Comparison of ENCODE assay signal across 16 cellular contexts in the genomic region with DNA sequence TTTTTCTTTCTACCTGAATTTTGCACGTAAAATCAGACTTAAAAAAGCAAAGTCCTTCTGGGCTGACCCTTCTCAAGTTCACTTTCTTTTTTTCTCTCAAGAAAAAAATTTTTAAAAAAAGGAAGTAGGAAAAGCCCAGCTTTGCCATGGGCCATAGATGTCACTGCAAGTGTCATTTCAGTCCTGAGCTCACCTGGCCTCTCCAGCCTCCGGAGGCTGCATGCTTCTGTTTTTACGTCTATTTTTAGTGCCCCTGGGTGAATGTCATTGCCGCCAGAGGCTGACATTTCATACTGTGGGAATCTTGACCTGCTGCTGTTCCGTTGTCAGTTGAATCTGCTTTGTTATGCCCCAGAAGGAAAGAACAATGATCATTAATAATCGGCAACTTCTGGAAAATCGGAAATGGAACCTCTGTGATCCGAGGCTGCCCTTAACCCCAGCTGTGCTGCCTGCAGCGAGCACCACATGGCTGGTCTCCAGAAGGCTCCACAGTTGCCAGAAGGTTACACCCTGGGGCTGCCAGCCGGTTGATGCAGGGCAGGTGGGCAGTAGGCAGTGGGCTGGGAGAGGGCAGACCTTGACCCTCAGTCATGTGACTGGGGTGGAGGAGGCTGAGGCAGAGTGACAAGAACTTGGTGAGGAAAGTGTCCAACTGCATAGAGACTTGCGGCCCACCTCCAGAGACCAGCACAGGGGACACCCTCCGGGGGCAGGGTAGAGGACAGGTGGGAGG. TPM values are rescaled to one million over a fixed set of nuclear protein-coding genes. Genes with fewer than 3 reads are reported as not detected.
A peak's percentile ranks its signal among the peaks of the same experiment; 100 is the strongest.
DNase-seq lines count a peak whose midpoint lies in the region; ATAC-seq, FAIRE-seq and TF ChIP-seq lines count a peak whose summit lies in the region.
"Had no signal": no experiment of that assay in that cellular context is flagged by ENCODE, and none has a peak within 500 bp of the region (broad histone marks: within the 10 kb centered on the region; RNA-seq: fewer than 3 reads in every experiment).

No MANE protein-coding gene starts in this region.

- no peaks in the 10 kb centered on the region for H3K79me1 ChIP-seq in trophoblast cell (ENCODE audit: low read length)

- H3K9me1 ChIP-seq in K562 (ENCODE audit: control insufficient read depth, insufficient read depth, low read length) = no peaks in the 10 kb centered on the region

- H2BK120ac ChIP-seq in trophoblast cell (ENCODE audit: insufficient read depth, low read length, poor library complexity) = no peak overlapping the region

- H3K27ac ChIP-seq in K562 (ENCODE audit: extremely low read depth, low read depth, low read length) = no peak overlapping the region
- no peak overlapping the region for H3K27ac ChIP-seq in trophoblast cell (ENCODE audit: low read depth, low read length)
- H3K27ac ChIP-seq: BLaER1, cardiac muscle cell, psoas muscle had no signal

- H2BK5ac ChIP-seq in trophoblast cell (ENCODE audit: low read depth, low read length, poor library complexity) = no peak overlapping the region

- peaks cover 3% of the 10 kb centered on the region for H3K27me3 Mint-ChIP-seq in osteocyte (ENCODE audit: unreplicated experiment)
- no peaks in the 10 kb centered on the region for H3K27me3 Mint-ChIP-seq in activated CD8-positive, alpha-beta memory T cell treated with anti-CD3 and anti-CD28 coated beads, Interleukin-2, amount 10 ng/mL, durations not matched to agents 7 days and 5 days
- H3K27me3 Mint-ChIP-seq: activated CD4-positive, alpha-beta T cell treated with anti-CD3 and anti-CD28 coated beads, Interleukin-2, amount 10 ng/mL, durations not matched to agents 24 days and 14 days had no signal

- in situ Hi-C loops in GM13976 (cut with MboI; ENCODE audit: low sequenced_read_pairs, unreplicated experiment) (loop anchor here (25.0 kb wide), 2 partner anchors 165 to 360 kb away; partner anchors contain the start of gene CCND1), K562 (cut with MboI) (no loop called here)

- ATAC-seq in GM21786 (IDR thresholded peaks at IDR 0.05; ENCODE audit: unreplicated experiment) = peak; percentile 80
- ATAC-seq in K562 = no peak
- ATAC-seq in HG02981 (IDR thresholded peaks at IDR 0.05; ENCODE audit: unreplicated experiment) = no peak
- no peak for ATAC-seq in activated CD8-positive, alpha-beta memory T cell treated with anti-CD3 and anti-CD28 coated beads, Interleukin-2, amount 10 ng/mL, durations not matched to agents 7 days and 5 days
- ATAC-seq: activated T-cell treated with anti-CD3 and anti-CD28 coated beads, Interleukin-2, amount 50 U/mL, for 4 hours had no signal

- no TSS peak for BruUV-seq in K562 (replicated peaks; lab: Mats Ljungman, UMichigan)

- intact Hi-C loops in K562 (cut with micrococcal nuclease) = no loop called here

- no peak overlapping the region for H2AK5ac ChIP-seq in trophoblast cell (ENCODE audit: low read length)

- no peak overlapping the region for H3K4me3 Mint-ChIP-seq in osteocyte (ENCODE audit: unreplicated experiment)
- H3K4me3 Mint-ChIP-seq in activated CD8-positive, alpha-beta memory T cell treated with anti-CD3 and anti-CD28 coated beads, Interleukin-2, amount 10 ng/mL, durations not matched to agents 7 days and 5 days = no peak overlapping the region
- H3K4me3 Mint-ChIP-seq: activated CD4-positive, alpha-beta T cell treated with anti-CD3 and anti-CD28 coated beads, Interleukin-2, amount 10 ng/mL, durations not matched to agents 24 days and 14 days; activated naive CD8-positive, alpha-beta T cell treated with anti-CD3 and anti-CD28 coated beads, Interleukin-2, amount 10 ng/mL, durations not matched to agents 7 days and 5 days; activated T-cell treated with anti-CD3 and anti-CD28 coated beads, Interleukin-2, amount 50 U/mL, for 4 hours; type B pancreatic cell had no signal

- H4K8ac ChIP-seq in trophoblast cell (ENCODE audit: low read depth, low read length) = no peak overlapping the region

- H4K12ac ChIP-seq in trophoblast cell (ENCODE audit: low read depth, low read length) = no peak overlapping the region

- peak overlapping the region in 1 of 2 experiments; percentile 23; a peak in 1 of 4 replicates for H3K9ac ChIP-seq in K562 (ENCODE audit: insufficient read depth in 1 of 2, low read depth in 2 of 2, low read length in 2 of 2)
- H3K9ac ChIP-seq in trophoblast cell (ENCODE audit: low read length) = no peak overlapping the region
- H3K9ac ChIP-seq: BLaER1 had no signal

- CTCF ChIA-PET in K562 (lab: Yijun Ruan, JAX; ENCODE audit: low intra/inter-chr PET ratio) = no interaction called here
- CTCF ChIA-PET in activated CD8-positive, alpha-beta memory T cell treated with anti-CD3 and anti-CD28 coated beads, Interleukin-2, amount 10 ng/mL, durations not matched to agents 7 days and 5 days (lab: Charles Lee) = interaction anchor here (1.4 kb wide), 1 partner anchor 16 kb away, joined by 3 read pairs; no protein-coding TSS in a partner anchor

- TF ChIP-seq EP300 in K562 (IDR thresholded peaks at IDR 0.05; ENCODE audit: low read length) = no peak

- H3K4ac ChIP-seq in trophoblast cell (ENCODE audit: low read depth, low read length) = no peak overlapping the region

- no peak overlapping the region for H4K91ac ChIP-seq in trophoblast cell (ENCODE audit: low read depth, low read length)

- no peaks in the 10 kb centered on the region for H3K36me3 Mint-ChIP-seq in osteocyte (ENCODE audit: unreplicated experiment)
- no peaks in the 10 kb centered on the region for H3K36me3 Mint-ChIP-seq in activated CD8-positive, alpha-beta memory T cell treated with anti-CD3 and anti-CD28 coated beads, Interleukin-2, amount 10 ng/mL, durations not matched to agents 7 days and 5 days
- H3K36me3 Mint-ChIP-seq: activated naive CD8-positive, alpha-beta T cell treated with anti-CD3 and anti-CD28 coated beads, Interleukin-2, amount 10 ng/mL, durations not matched to agents 7 days and 5 days had no signal

- no peaks in the 10 kb centered on the region for H3K9me3 Mint-ChIP-seq in osteocyte (ENCODE audit: unreplicated experiment)
- no peaks in the 10 kb centered on the region for H3K9me3 Mint-ChIP-seq in activated CD8-positive, alpha-beta memory T cell treated with anti-CD3 and anti-CD28 coated beads, Interleukin-2, amount 10 ng/mL, durations not matched to agents 7 days and 5 days (ENCODE audit: low read depth)
- H3K9me3 Mint-ChIP-seq: activated naive CD8-positive, alpha-beta T cell treated with anti-CD3 and anti-CD28 coated beads, Interleukin-2, amount 10 ng/mL, durations not matched to agents 7 days and 5 days; activated T-cell treated with anti-CD3 and anti-CD28 coated beads, Interleukin-2, amount 50 U/mL, for 4 hours; type B pancreatic cell had no signal

- H3K23ac ChIP-seq in trophoblast cell (ENCODE audit: low read length) = no peak overlapping the region

- TF ChIP-seq CTCF in GM13976 (IDR thresholded peaks at IDR 0.05; ENCODE audit: borderline replicate concordance, control extremely low read depth, extremely low read depth, insufficient read depth, missing control alignments) (no peak), K562 (IDR thresholded peaks at IDR 0.05 in 2 of 3, conservative IDR thresholded peaks at IDR 0.05 in 1 of 3; ENCODE audit: insufficient read depth in 2 of 3, low read depth in 1 of 3, low read length in 3 of 3) (no peak), osteocyte (IDR thresholded peaks at IDR 0.05) (no peak)

- H3K79me2 ChIP-seq in K562 (ENCODE audit: control insufficient read depth, insufficient read depth, low read length) = no peaks in the 10 kb centered on the region
- H3K79me2 ChIP-seq in trophoblast cell (ENCODE audit: control insufficient read depth, insufficient read depth, low read length, poor library complexity) = no peaks in the 10 kb centered on the region

- H4K20me1 ChIP-seq in K562 (replicated peaks; ENCODE audit: control insufficient read depth, insufficient read depth, low read length) = no peaks in the 10 kb centered on the region; the same call in 1 of the 2 replicates
- H4K20me1 ChIP-seq: BLaER1 had no signal

- no peaks in the 10 kb centered on the region for H3K4me1 ChIP-seq in K562 (replicated peaks in 1 of 2; ENCODE audit: control insufficient read depth in 2 of 2, insufficient read depth in 2 of 2, low read length in 2 of 2)
- H3K4me1 ChIP-seq in trophoblast cell (ENCODE audit: control insufficient read depth in 1 of 2, insufficient read depth in 2 of 2, low read length in 2 of 2) = peaks cover 0 to 2% of the 10 kb centered on the region in 2 experiments
- H3K4me1 ChIP-seq: psoas muscle had no signal

- H3K4me2 ChIP-seq in K562 (ENCODE audit: insufficient read depth, low read length) (no peak overlapping the region), trophoblast cell (ENCODE audit: low read length) (no peak overlapping the region)
- H3K4me2 ChIP-seq: BLaER1 had no signal

- TF ChIP-seq RAD21 in K562 (CRISPR knock-in tag; conservative IDR thresholded peaks at IDR 0.05 in 1 of 2, IDR thresholded peaks at IDR 0.05 in 1 of 2) = no peak

- H3K4me1 Mint-ChIP-seq in osteocyte (ENCODE audit: unreplicated experiment) = peaks cover 15% of the 10 kb centered on the region
- H3K4me1 Mint-ChIP-seq in activated CD8-positive, alpha-beta memory T cell treated with anti-CD3 and anti-CD28 coated beads, Interleukin-2, amount 10 ng/mL, durations not matched to agents 7 days and 5 days = no peaks in the 10 kb centered on the region
- H3K4me1 Mint-ChIP-seq: activated CD4-positive, alpha-beta T cell treated with anti-CD3 and anti-CD28 coated beads, Interleukin-2, amount 10 ng/mL, durations not matched to agents 24 days and 14 days; activated naive CD8-positive, alpha-beta T cell treated with anti-CD3 and anti-CD28 coated beads, Interleukin-2, amount 10 ng/mL, durations not matched to agents 7 days and 5 days had no signal

- no peak overlapping the region for H3K27ac Mint-ChIP-seq in osteocyte (ENCODE audit: unreplicated experiment)
- H3K27ac Mint-ChIP-seq in activated CD8-positive, alpha-beta memory T cell treated with anti-CD3 and anti-CD28 coated beads, Interleukin-2, amount 10 ng/mL, durations not matched to agents 7 days and 5 days = no peak overlapping the region
- H3K27ac Mint-ChIP-seq: activated CD4-positive, alpha-beta T cell treated with anti-CD3 and anti-CD28 coated beads, Interleukin-2, amount 10 ng/mL, durations not matched to agents 24 days and 14 days; activated naive CD8-positive, alpha-beta T cell treated with anti-CD3 and anti-CD28 coated beads, Interleukin-2, amount 10 ng/mL, durations not matched to agents 7 days and 5 days; type B pancreatic cell had no signal

- H3K14ac ChIP-seq in trophoblast cell (ENCODE audit: low read length) = no peak overlapping the region

- WGBS in K562 (ENCODE audit: insufficient coverage, low coverage, missing lambda C conversion rate) = 0% methylated on average over 12 of the region's 12 CpGs
- WGBS in trophoblast cell (ENCODE audit: extremely low coverage, insufficient coverage, insufficient read length) = no CpG with 5 or more reads among the region's 12 CpGs

- H2AFZ ChIP-seq in K562 (ENCODE audit: low read depth, low read length) (no peak overlapping the region), trophoblast cell (ENCODE audit: insufficient read depth, low read length, poor library complexity) (no peak overlapping the region)

- no peak for FAIRE-seq in K562 (lab: Jason Lieb, UNC)

- H3K27me3 ChIP-seq in K562 (ENCODE audit: control insufficient read depth in 2 of 2, insufficient read depth in 2 of 2, low read length in 2 of 2) = peaks cover 10 to 45% of the 10 kb centered on the region in 2 experiments; a peak in 4 of 5 replicates
- H3K27me3 ChIP-seq in trophoblast cell (ENCODE audit: insufficient read depth, low read length) = no peaks in the 10 kb centered on the region
- H3K27me3 ChIP-seq: BLaER1, cardiac muscle cell had no signal

- H3K9me3 ChIP-seq in K562 (replicated peaks; ENCODE audit: control insufficient read depth, insufficient read depth, low read depth, low read length) (no peaks in the 10 kb centered on the region; the same call in 1 of the 2 replicates), trophoblast cell (ENCODE audit: insufficient read depth, low read depth, low read length) (peaks cover 3% of the 10 kb centered on the region)
- H3K9me3 ChIP-seq: BLaER1 had no signal

- H3K18ac ChIP-seq in trophoblast cell (ENCODE audit: low read length) = no peak overlapping the region

- POLR2A ChIA-PET in K562 (lab: Yijun Ruan, JAX) = interaction anchor here (1.4 kb wide), 1 partner anchor 9 kb away, joined by 5 read pairs; no protein-coding TSS in a partner anchor

- H3K4me3 ChIP-seq in K562 (no peak overlapping the region), trophoblast cell (ENCODE audit: low read depth, low read length) (no peak overlapping the region)
- H3K4me3 ChIP-seq: BLaER1, cardiac muscle cell, psoas muscle had no signal

- no peak for TF ChIP-seq POLR2A in K562 (conservative IDR thresholded peaks at IDR 0.05)

- DNase-seq in GM13976 (ENCODE audit: low spot score) = peak; percentile 86
- no peak for DNase-seq in K562 (ENCODE audit: extremely low read depth in 1 of 4, low spot score in 3 of 4)
- peak; percentile 38 to 39 for DNase-seq in trophoblast cell
- DNase-seq in DMS53 treated with DMSO at 0.1 percent for 48 hours (lab: John Stamatoyannopoulos, UW; ENCODE audit: unreplicated experiment) = no peak
- no peak for DNase-seq in osteocyte (ENCODE audit: extremely low spot score, unreplicated experiment)
- DNase-seq in activated CD8-positive, alpha-beta memory T cell treated with anti-CD3 and anti-CD28 coated beads, Interleukin-2, amount 10 ng/mL, durations not matched to agents 7 days and 5 days = no peak
- DNase-seq: activated CD4-positive, alpha-beta T cell treated with anti-CD3 and anti-CD28 coated beads, Interleukin-2, amount 10 ng/mL, durations not matched to agents 24 days and 14 days; activated naive CD8-positive, alpha-beta T cell treated with anti-CD3 and anti-CD28 coated beads, Interleukin-2, amount 10 ng/mL, durations not matched to agents 7 days and 5 days; activated T-cell treated with anti-CD3 and anti-CD28 coated beads, Interleukin-2, amount 50 U/mL, for 4 hours; psoas muscle; SIG-M5 had no signal

- H2BK12ac ChIP-seq in trophoblast cell (ENCODE audit: low read length) = no peak overlapping the region

- H3K36me3 ChIP-seq in K562 (ENCODE audit: control insufficient read depth, insufficient read depth, low read length) = no peaks in the 10 kb centered on the region
- no peaks in the 10 kb centered on the region for H3K36me3 ChIP-seq in trophoblast cell (ENCODE audit: control insufficient read depth in 1 of 2, insufficient read depth in 2 of 2, low read length in 2 of 2)
- H3K36me3 ChIP-seq: BLaER1, cardiac muscle cell had no signal

RNA-seq across cellular contexts. Expression of gene MYEOV, which starts 16.7 kb away (rescaled TPM):
- total RNA-seq in K562 (2011; cell fraction: chromatin; rRNA removed; ENCODE audit: low replicate concordance) = 153 and 334 TPM in 2 replicates
- 281 and 292 TPM in 2 replicates for total RNA-seq in K562 (2011; cell fraction: nucleolus; rRNA removed)
- 180 and 211 TPM in 2 replicates for total RNA-seq in K562 (2011; cell fraction: nucleoplasm; rRNA removed)
- total RNA-seq in K562 (2014; rRNA removed) (29.5 and 33.6 TPM in 2 replicates), K562 (2014; rRNA removed; fragmentation: Illumina TruSeq; extraction: Trizol) (29.7 and 32.2 TPM in 2 replicates), K562 (2015; rRNA removed; fragmentation: Illumina TruSeq; extraction: Trizol) (26.1 and 28.1 TPM in 2 replicates), K562 (2021) (77.7 and 92.3 TPM in 2 replicates), osteocyte (1.6 and 1.8 TPM in 2 replicates)
- polyA plus RNA-seq in K562 (2011; rRNA removed) (133 TPM in 2 replicates), K562 (2014; fragmentation: Illumina TruSeq; extraction: Trizol) (68.2 and 86.9 TPM in 2 replicates), K562 (2014; fragmentation: Nextera tagmentation; extraction: Ambion mirVana) (10 to 100 TPM; 10.2 to 11.5 TPM), K562 (2014; rRNA removed) (80.9 and 87.6 TPM in 2 replicates)
- 96.6 and 154 TPM in 2 replicates for polyA plus RNA-seq in K562 (2011; cell fraction: cytosol; rRNA removed)
- 301 and 457 TPM in 2 replicates for polyA plus RNA-seq in K562 (2011; cell fraction: nucleus; rRNA removed)
- 69.0 and 89.1 TPM in 2 replicates for polyA plus RNA-seq in K562 (2012)
- polyA minus RNA-seq in K562 (2011; rRNA and poly(A)+ RNA removed) = 48.1 and 73.1 TPM in 2 replicates
- polyA minus RNA-seq in K562 (2011; cell fraction: cytosol; rRNA and poly(A)+ RNA removed) = 38.3 and 45.9 TPM in 2 replicates
- polyA minus RNA-seq in K562 (2011; cell fraction: nucleus; rRNA and poly(A)+ RNA removed) = 87.9 and 158 TPM in 2 replicates
- polyA plus RNA-seq in trophoblast cell (2013) = 0.05 and 0.11 TPM in 2 replicates
- not detected for total RNA-seq in activated CD8-positive, alpha-beta memory T cell treated with anti-CD3 and anti-CD28 coated beads, Interleukin-2, amount 10 ng/mL, durations not matched to agents 7 days and 5 days
- total RNA-seq: activated naive CD8-positive, alpha-beta T cell treated with anti-CD3 and anti-CD28 coated beads, Interleukin-2, amount 10 ng/mL, durations not matched to agents 7 days and 5 days had no signal
- polyA plus RNA-seq: cardiac muscle cell had no signal

Comparison
In these comparisons a context has a peak if more than half of its experiments do, and no peak if none do; other contexts are left out.
1. DNase-seq: peak in GM13976 (single experiment) and trophoblast cell (2 of 2); none in K562 (0 of 4), DMS53 treated with DMSO at 0.1 percent for 48 hours (single experiment), osteocyte (single experiment) and activated CD8-positive, alpha-beta memory T cell treated with anti-CD3 and anti-CD28 coated beads, Interleukin-2, amount 10 ng/mL, durations not matched to agents 7 days and 5 days (single experiment).